15 cellular contexts compared by ENCODE assay signal in the genomic region with DNA sequence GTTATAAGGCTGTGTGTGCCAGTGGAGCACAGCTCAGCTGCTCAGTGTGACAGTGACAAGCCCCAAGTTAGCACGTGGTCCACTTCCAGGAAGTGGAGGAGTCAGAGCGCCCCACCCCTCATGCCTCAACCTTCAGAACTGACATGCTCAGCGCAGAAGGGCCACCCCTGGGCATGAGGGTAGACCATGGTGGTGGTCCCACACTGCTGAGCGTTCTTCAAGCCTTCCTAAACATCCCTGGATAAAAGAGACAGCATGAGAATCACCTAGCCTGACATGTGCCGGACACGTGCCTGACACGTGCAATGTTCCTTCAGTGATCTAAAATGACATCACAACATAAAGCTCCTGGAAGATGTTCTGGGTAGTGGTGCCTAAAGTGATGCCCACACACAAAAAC. TPM values are rescaled to one million over a fixed set of nuclear protein-coding genes. Genes with fewer than 3 reads are reported as not detected.
A peak's percentile ranks its signal among the peaks of the same experiment; 100 is the strongest.
DNase-seq lines count a peak whose midpoint lies in the region; ATAC-seq and TF ChIP-seq lines count a peak whose summit lies in the region.
"Had no signal": no experiment of that assay in that cellular context is flagged by ENCODE, and none has a peak within 500 bp of the region (broad histone marks: within the 10 kb centered on the region; RNA-seq: fewer than 3 reads in every experiment).

No MANE protein-coding gene starts in this region.

- H3K9me1 ChIP-seq in IMR-90 (ENCODE audit: insufficient read depth, low read length) = peaks cover 25% of the 10 kb centered on the region

- no peak overlapping the region for H3K4me2 ChIP-seq in IMR-90 (ENCODE audit: low read depth, low read length)

- peak overlapping the region; percentile 21; the same call in 1 of the 3 replicates for H2BK15ac ChIP-seq in IMR-90 (ENCODE audit: low read depth, low read length)

- H3K27ac Mint-ChIP-seq in activated naive CD8-positive, alpha-beta T cell = peak overlapping the region; percentile 100

- intact Hi-C loops in IMR-90 (cut with micrococcal nuclease) = no loop called here

- peaks cover 6% of the 10 kb centered on the region for H3K36me3 Mint-ChIP-seq in activated naive CD8-positive, alpha-beta T cell
- H3K36me3 Mint-ChIP-seq: naive B cell had no signal

- POLR2A ChIA-PET in IMR-90 (lab: Charles Lee; ENCODE audit: unreplicated experiment) = no interaction called here

- peaks cover 85% of the 10 kb centered on the region for H3K4me1 Mint-ChIP-seq in activated naive CD8-positive, alpha-beta T cell (ENCODE audit: low read depth)

- H3K56ac ChIP-seq in IMR-90 (ENCODE audit: extremely low read depth, insufficient read depth, low read length) = no peak overlapping the region

- no peak overlapping the region for H3K9ac ChIP-seq in IMR-90 (ENCODE audit: low read depth, low read length)

- no peaks in the 10 kb centered on the region for H3K9me3 ChIP-seq in IMR-90 (ENCODE audit: control insufficient read depth, insufficient read depth, low read length)
- H3K9me3 ChIP-seq: BE2C, body of pancreas, esophagus squamous epithelium had no signal

- no peaks in the 10 kb centered on the region for H3K27me3 Mint-ChIP-seq in activated naive CD8-positive, alpha-beta T cell

- peak overlapping the region; percentile 52 for H2AK9ac ChIP-seq in IMR-90 (replicated peaks; ENCODE audit: low read depth, low read length, poor library complexity)

- no peak overlapping the region for H3K18ac ChIP-seq in IMR-90 (ENCODE audit: low read depth, low read length)

- H3K79me1 ChIP-seq in IMR-90 (ENCODE audit: low read depth in 1 of 2, low read length in 2 of 2) = peaks cover 27 to 77% of the 10 kb centered on the region in 2 experiments; a peak in 3 of 4 replicates

- peak overlapping the region; percentile 5; the same call in 1 of the 2 replicates for H3K23ac ChIP-seq in IMR-90 (ENCODE audit: low read depth, low read length)

- H2BK120ac ChIP-seq in IMR-90 (ENCODE audit: low read depth, low read length) = 0 out of 2 replicates have a peak overlapping the region, but pooled peaks have one; percentile 10

- CTCF ChIA-PET in IMR-90 (lab: Yijun Ruan, JAX) = no interaction called here

- H3K14ac ChIP-seq in IMR-90 (replicated peaks; ENCODE audit: low read depth, low read length) = 0 out of 2 replicates have a peak overlapping the region, but pooled peaks have one; percentile 7

- dilution Hi-C loops in IMR-90 (cut with HindIII; ENCODE audit: low sequenced_read_pairs, unreplicated experiment) = no loop called here

- no peaks in the 10 kb centered on the region for H3K27me3 ChIP-seq in IMR-90 (ENCODE audit: control insufficient read depth, insufficient read depth, low read length)
- H3K27me3 ChIP-seq: BE2C, body of pancreas, esophagus squamous epithelium had no signal

- ATAC-seq in IMR-90 (ENCODE audit: low read depth) (no peak), HG03439 (IDR thresholded peaks at IDR 0.05; ENCODE audit: unreplicated experiment) (no peak), HG03521 (IDR thresholded peaks at IDR 0.05; ENCODE audit: unreplicated experiment) (no peak), HG03097 (IDR thresholded peaks at IDR 0.05; ENCODE audit: low FRiP score, unreplicated experiment) (no peak)
- ATAC-seq: body of pancreas had no signal

- no peak for TF ChIP-seq RAD21 in IMR-90 (IDR thresholded peaks at IDR 0.05; ENCODE audit: low read length)

- no peaks in the 10 kb centered on the region; the same call in 1 of the 2 replicates for H4K20me1 ChIP-seq in IMR-90 (ENCODE audit: insufficient read depth, low read length)

- in situ Hi-C loops in IMR-90 (cut with MboI; ENCODE audit: low sequenced_read_pairs) = no loop called here

- no peak overlapping the region for H4K5ac ChIP-seq in IMR-90 (ENCODE audit: low read depth, low read length)

- 80% methylated on average over 1 of the region's 7 CpGs; no CpG with 5 or more reads in 1 of the 2 experiments for WGBS in IMR-90 (ENCODE audit: extremely low coverage in 2 of 2, insufficient read length in 1 of 2), 2 experiments

- no peak for DNase-seq in IMR-90
- DNase-seq in activated CD4-positive, alpha-beta T cell treated with anti-CD3 and anti-CD28 coated beads, Interleukin-2, amount 50 U/mL, for 48 hours = peak; percentile 51 to 67
- DNase-seq in stimulated activated CD4-positive, alpha-beta T cell treated with anti-CD3 and anti-CD28 coated beads, Interleukin-2, amount 100 ng/mL, for 4 hours (ENCODE audit: low read depth) = peak; percentile 70
- no peak for DNase-seq in DMS79 (lab: John Stamatoyannopoulos, UW)
- DNase-seq: BE2C, body of pancreas, esophagus squamous epithelium, naive B cell, NCI-H1048, T1000, trophoblast cell had no signal

- H3K4me3 Mint-ChIP-seq in activated naive CD8-positive, alpha-beta T cell = peak overlapping the region; percentile 76

- no peaks in the 10 kb centered on the region for H3K36me3 ChIP-seq in IMR-90 (ENCODE audit: control insufficient read depth, insufficient read depth, low read length)
- H3K36me3 ChIP-seq: BE2C, esophagus squamous epithelium had no signal

- H3K4ac ChIP-seq in IMR-90 (ENCODE audit: low read depth, low read length) = peak overlapping the region; percentile 15; the same call in 1 of the 2 replicates

- no peak overlapping the region for H3K4me3 ChIP-seq in IMR-90 (ENCODE audit: insufficient read depth, low read depth, low read length)
- H3K4me3 ChIP-seq: body of pancreas, esophagus squamous epithelium had no signal

- TF ChIP-seq POLR2A in IMR-90 (IDR thresholded peaks at IDR 0.05; ENCODE audit: low read depth, low read length) = no peak

- no peaks in the 10 kb centered on the region for H3K9me3 Mint-ChIP-seq in activated naive CD8-positive, alpha-beta T cell (ENCODE audit: low read depth)
- H3K9me3 Mint-ChIP-seq: naive B cell had no signal

- no peak overlapping the region for H4K91ac ChIP-seq in IMR-90 (ENCODE audit: insufficient read depth, low read depth, low read length)

- H2AK5ac ChIP-seq in IMR-90 (ENCODE audit: low read depth, low read length) = peak overlapping the region; percentile 29; the same call in 1 of the 2 replicates

- H2AFZ ChIP-seq in IMR-90 (replicated peaks; ENCODE audit: low read length, poor library complexity) = no peak overlapping the region

- no peak overlapping the region for H3K27ac ChIP-seq in IMR-90 (ENCODE audit: insufficient read depth, low read length)
- H3K27ac ChIP-seq: body of pancreas, esophagus squamous epithelium had no signal

- peak overlapping the region; percentile 17 for H2BK5ac ChIP-seq in IMR-90 (ENCODE audit: low read depth, low read length, poor library complexity, severe bottlenecking)

- no peak overlapping the region; a peak in 1 of 4 replicates for H4K8ac ChIP-seq in IMR-90 (ENCODE audit: low read depth in 2 of 2, low read length in 2 of 2)

- peak overlapping the region; percentile 24; the same call in 1 of the 2 replicates for H2BK20ac ChIP-seq in IMR-90 (ENCODE audit: low read depth, low read length)

- no peak for TF ChIP-seq CTCF in IMR-90 (conservative IDR thresholded peaks at IDR 0.05; ENCODE audit: low read depth, low read length)

- no TSS peak for BruUV-seq in IMR-90 (replicated peaks; lab: Mats Ljungman, UMichigan)

- H3K4me1 ChIP-seq in IMR-90 (ENCODE audit: control insufficient read depth, insufficient read depth, low read length) = peaks cover 18% of the 10 kb centered on the region
- H3K4me1 ChIP-seq: BE2C, body of pancreas had no signal

TF ChIP-seq in IMR-90, 13 proteins besides CTCF, POLR2A, EP300 and RAD21:
- TF ChIP-seq FOS (IDR thresholded peaks at IDR 0.05; ENCODE audit: low read depth, low read length) (no peak), CHD1 (IDR thresholded peaks at IDR 0.05; ENCODE audit: low read depth, low read length) (no peak), MAFK (IDR thresholded peaks at IDR 0.05; ENCODE audit: low read depth, low read length) (no peak), MAZ (IDR thresholded peaks at IDR 0.05; ENCODE audit: borderline replicate concordance, low read depth, low read length) (no peak), MXI1 (IDR thresholded peaks at IDR 0.05; ENCODE audit: borderline replicate concordance, low read depth, low read length) (no peak), BHLHE40 (IDR thresholded peaks at IDR 0.05; ENCODE audit: low read depth, low read length) (no peak), CEBPB (IDR thresholded peaks at IDR 0.05; ENCODE audit: low read depth, low read length) (no peak), NFE2L2 (IDR thresholded peaks at IDR 0.05; ENCODE audit: low read depth, low read length) (no peak), RCOR1 (IDR thresholded peaks at IDR 0.05; ENCODE audit: insufficient replicate concordance, low read length) (no peak), RFX5 (IDR thresholded peaks at IDR 0.05; ENCODE audit: low read depth, low read length) (no peak)
- TF ChIP-seq, protein P1, sequence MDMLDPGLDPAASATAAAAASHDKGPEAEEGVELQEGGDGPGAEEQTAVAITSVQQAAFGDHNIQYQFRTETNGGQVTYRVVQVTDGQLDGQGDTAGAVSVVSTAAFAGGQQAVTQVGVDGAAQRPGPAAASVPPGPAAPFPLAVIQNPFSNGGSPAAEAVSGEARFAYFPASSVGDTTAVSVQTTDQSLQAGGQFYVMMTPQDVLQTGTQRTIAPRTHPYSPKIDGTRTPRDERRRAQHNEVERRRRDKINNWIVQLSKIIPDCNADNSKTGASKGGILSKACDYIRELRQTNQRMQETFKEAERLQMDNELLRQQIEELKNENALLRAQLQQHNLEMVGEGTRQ (IDR thresholded peaks at IDR 0.05; ENCODE audit: low read depth, low read length) = no peak
- TF ChIP-seq, protein P2, sequence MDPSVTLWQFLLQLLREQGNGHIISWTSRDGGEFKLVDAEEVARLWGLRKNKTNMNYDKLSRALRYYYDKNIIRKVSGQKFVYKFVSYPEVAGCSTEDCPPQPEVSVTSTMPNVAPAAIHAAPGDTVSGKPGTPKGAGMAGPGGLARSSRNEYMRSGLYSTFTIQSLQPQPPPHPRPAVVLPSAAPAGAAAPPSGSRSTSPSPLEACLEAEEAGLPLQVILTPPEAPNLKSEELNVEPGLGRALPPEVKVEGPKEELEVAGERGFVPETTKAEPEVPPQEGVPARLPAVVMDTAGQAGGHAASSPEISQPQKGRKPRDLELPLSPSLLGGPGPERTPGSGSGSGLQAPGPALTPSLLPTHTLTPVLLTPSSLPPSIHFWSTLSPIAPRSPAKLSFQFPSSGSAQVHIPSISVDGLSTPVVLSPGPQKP (IDR thresholded peaks at IDR 0.05; ENCODE audit: borderline replicate concordance, low read depth, low read length) = no peak

RNA-seq across cellular contexts. Expression of a gene that starts 16.8 kb away (rescaled TPM):
- 12.8 and 13.8 TPM in 2 replicates for total RNA-seq in IMR-90 (2012; rRNA removed)
- 16.0 and 16.9 TPM in 2 replicates for polyA plus RNA-seq in IMR-90 (2012; rRNA removed)
- 8.3 and 9.4 TPM in 2 replicates for polyA plus RNA-seq in IMR-90 (2012; cell fraction: cytosol; rRNA removed)
- polyA plus RNA-seq in IMR-90 (2012; cell fraction: nucleus; rRNA removed; ENCODE audit: low replicate concordance) = 23.5 and 28.3 TPM in 2 replicates

Comparison
In these comparisons a context has a peak if more than half of its experiments do, and no peak if none do; other contexts are left out.
1. DNase-seq: peak in activated CD4-positive, alpha-beta T cell treated with anti-CD3 and anti-CD28 coated beads, Interleukin-2, amount 50 U/mL, for 48 hours (2 of 2) and stimulated activated CD4-positive, alpha-beta T cell treated with anti-CD3 and anti-CD28 coated beads, Interleukin-2, amount 100 ng/mL, for 4 hours (single experiment); none in IMR-90 (single experiment) and DMS79 (single experiment).